In genomic region chr3:50617911-50618481, GRCh38 we compare ENCODE assay signal across 8 cellular contexts. TPM values are rescaled to one million over a fixed set of nuclear protein-coding genes. Genes with fewer than 3 reads are reported as not detected.
A peak's percentile ranks its signal among the peaks of the same experiment; 100 is the strongest.
DNase-seq lines count a peak whose midpoint lies in the region; ATAC-seq, FAIRE-seq and TF ChIP-seq lines count a peak whose summit lies in the region.

No MANE protein-coding gene starts in this region.

- CTCF ChIA-PET in CD4-positive, alpha-beta T cell (lab: Charles Lee): interaction anchor here (0.6 to 4.9 kb wide), 4 partner anchors 14 to 45 kb away, joined by 3 to 60 read pairs (median 6); no protein-coding TSS in a partner anchor
- CTCF ChIA-PET in Panc1 (lab: Charles Lee): no interaction called here
- CTCF ChIA-PET in endothelial cell of umbilical vein (lab: Charles Lee): interaction anchor here (2.1 to 3.7 kb wide), 6 partner anchors 10 to 754 kb away, joined by 6 to 65 read pairs (median 26); partner anchors contain the start of gene HEMK1

- intact Hi-C loops in CD4-positive, alpha-beta T cell (cut with DNase I, micrococcal nuclease): loop anchor here (2.0 to 10.0 kb wide), 12 partner anchors 57 to 1184 kb away; partner anchors contain the start of genes MANF (in 2 of the 2), DCAF1 (in 1 of the 2) and DOCK3 (in 1 of the 2)
- intact Hi-C loops in Panc1 (cut with micrococcal nuclease; ENCODE audit: unreplicated experiment) (loop anchor here (2.0 to 5.0 kb wide), 2 partner anchors 34 to 755 kb away; no protein-coding TSS in a partner anchor), endothelial cell of umbilical vein (cut with micrococcal nuclease) (loop anchor here (5.0 to 10.0 kb wide), 2 partner anchors 354 to 1057 kb away; partner anchors contain the start of gene TEX264)

- peaks cover 64% of the 10 kb centered on the region for H3K4me1 Mint-ChIP-seq in CD4-positive, alpha-beta T cell (ENCODE audit: low read depth)
- H3K4me1 Mint-ChIP-seq in neural crest cell: peaks cover 17% of the 10 kb centered on the region

- no peak for TF ChIP-seq POLR2A in endothelial cell of umbilical vein (IDR thresholded peaks at IDR 0.05; ENCODE audit: low read depth, low read length)

- H4K20me1 ChIP-seq in endothelial cell of umbilical vein (replicated peaks; ENCODE audit: control insufficient read depth, extremely low read depth, insufficient read depth, low read length): no peaks in the 10 kb centered on the region

- no peaks in the 10 kb centered on the region for H3K9me1 ChIP-seq in endothelial cell of umbilical vein (replicated peaks; ENCODE audit: control insufficient read depth, extremely low read depth, insufficient read depth, low read length)

- peak overlapping the region; percentile 73 for H3K27ac ChIP-seq in CD4-positive, alpha-beta T cell (ENCODE audit: low read depth, low read length)
- H3K27ac ChIP-seq in Panc1 (ENCODE audit: low read length): no peak overlapping the region
- no peak overlapping the region for H3K27ac ChIP-seq in endothelial cell of umbilical vein (ENCODE audit: insufficient read depth, low read depth, low read length)

- peak; percentile 48 for FAIRE-seq in endothelial cell of umbilical vein (lab: Jason Lieb, UNC)

- peak overlapping the region; percentile 92 for H2AFZ ChIP-seq in endothelial cell of umbilical vein (ENCODE audit: low read depth, low read length)

- no peaks in the 10 kb centered on the region for H3K27me3 ChIP-seq in CD4-positive, alpha-beta T cell (ENCODE audit: control insufficient read depth, insufficient read depth, low read length)
- H3K27me3 ChIP-seq in Panc1 (ENCODE audit: control insufficient read depth, insufficient read depth, low read length) (no peaks in the 10 kb centered on the region), endothelial cell of umbilical vein (ENCODE audit: control insufficient read depth in 2 of 2, insufficient read depth in 2 of 2, low read length in 2 of 2) (no peaks in the 10 kb centered on the region)

- peak overlapping the region; percentile 92 for H3K4me3 Mint-ChIP-seq in CD4-positive, alpha-beta T cell
- H3K4me3 Mint-ChIP-seq in neural crest cell: peak overlapping the region; percentile 78

- POLR2A ChIA-PET in CD4-positive, alpha-beta T cell (lab: Charles Lee): interaction anchor here (1.4 to 20.8 kb wide), 7 partner anchors 11 to 767 kb away, joined by 3 to 446 read pairs (median 10); partner anchors contain the start of genes C3orf18, CYB561D2, HEMK1 and MANF
- POLR2A ChIA-PET in Panc1 (lab: Charles Lee): no interaction called here
- POLR2A ChIA-PET in endothelial cell of umbilical vein (lab: Charles Lee): no interaction called here

- H3K4me2 ChIP-seq in endothelial cell of umbilical vein (ENCODE audit: insufficient read depth, low read length): peak overlapping the region; percentile 43

- H3K36me3 ChIP-seq in Panc1 (ENCODE audit: control insufficient read depth, insufficient read depth, low read length) (no peaks in the 10 kb centered on the region), endothelial cell of umbilical vein (ENCODE audit: control insufficient read depth in 2 of 2, extremely low read depth in 1 of 2, insufficient read depth in 2 of 2, low read length in 2 of 2) (no peaks in the 10 kb centered on the region)

- H3K9me3 Mint-ChIP-seq in CD4-positive, alpha-beta T cell: no peaks in the 10 kb centered on the region
- H3K9me3 Mint-ChIP-seq in neural crest cell: no peaks in the 10 kb centered on the region

- no TSS peak for BruUV-seq in Panc1 (replicated peaks; lab: Mats Ljungman, UMichigan)
- no TSS peak for BruUV-seq in endothelial cell of umbilical vein (replicated peaks; lab: Mats Ljungman, UMichigan)

- peaks cover 3% of the 10 kb centered on the region for H3K36me3 Mint-ChIP-seq in CD4-positive, alpha-beta T cell (ENCODE audit: low read depth)
- H3K36me3 Mint-ChIP-seq in neural crest cell (ENCODE audit: low read depth): no peaks in the 10 kb centered on the region

- H3K79me2 ChIP-seq in endothelial cell of umbilical vein (ENCODE audit: control insufficient read depth, insufficient read depth, low read length): no peaks in the 10 kb centered on the region

- no peaks in the 10 kb centered on the region for H3K27me3 Mint-ChIP-seq in CD4-positive, alpha-beta T cell
- no peaks in the 10 kb centered on the region for H3K27me3 Mint-ChIP-seq in neural crest cell (ENCODE audit: low read depth)

- no peak for TF ChIP-seq CTCF in CD4-positive, alpha-beta T cell (IDR thresholded peaks at IDR 0.05)
- TF ChIP-seq CTCF in Panc1 (IDR thresholded peaks at IDR 0.05): no peak
- no peak for TF ChIP-seq CTCF in endothelial cell of umbilical vein (IDR thresholded peaks at IDR 0.05; ENCODE audit: extremely low read depth in 1 of 2, insufficient read depth in 1 of 2, low read depth in 1 of 2, low read length in 2 of 2)
- TF ChIP-seq CTCF in neural crest cell (conservative IDR thresholded peaks at IDR 0.05): no peak

- no peak overlapping the region for H3K9ac ChIP-seq in endothelial cell of umbilical vein (replicated peaks; ENCODE audit: extremely low read depth, insufficient read depth, low read length)

- H3K27ac Mint-ChIP-seq in CD4-positive, alpha-beta T cell: peak overlapping the region; percentile 84
- no peak overlapping the region for H3K27ac Mint-ChIP-seq in neural crest cell (ENCODE audit: unreplicated experiment)

- ATAC-seq in CD4-positive, alpha-beta T cell (ENCODE audit: poor library complexity): no peak
- ATAC-seq in Panc1: no peak

- dilution Hi-C loops in endothelial cell of umbilical vein (cut with MboI; ENCODE audit: extremely low pct_ligation_motif_present, low sequenced_read_pairs): no loop called here

- H3K4me3 ChIP-seq in Panc1 (ENCODE audit: low read depth in 2 of 2, low read length in 2 of 2) (peak overlapping the region; percentile 59 to 75), endothelial cell of umbilical vein (replicated peaks in 1 of 3; ENCODE audit: insufficient read depth in 1 of 3, low read depth in 1 of 3, low read length in 3 of 3) (peak overlapping the region in 2 of 3 experiments; percentile 55 to 83)

- no peaks in the 10 kb centered on the region; the same call in 1 of the 2 replicates for H3K4me1 ChIP-seq in Panc1 (ENCODE audit: control insufficient read depth, insufficient read depth, low read length)
- peaks cover 15% of the 10 kb centered on the region for H3K4me1 ChIP-seq in endothelial cell of umbilical vein (ENCODE audit: control insufficient read depth, extremely low read depth, insufficient read depth, low read length)

- no peak for DNase-seq in CD4-positive, alpha-beta T cell
- DNase-seq in Panc1 (ENCODE audit: low read depth, low spot score) (no peak), endothelial cell of umbilical vein (ENCODE audit: low read depth, low spot score) (no peak), neural crest cell (ENCODE audit: low read depth, low spot score) (no peak), cerebellar cortex (ENCODE audit: low spot score) (no peak), NOMO-1 (lab: John Stamatoyannopoulos, UW; ENCODE audit: unreplicated experiment in 2 of 2) (no peak), SHP77 treated with DMSO at 0.1 percent for 48 hours (lab: John Stamatoyannopoulos, UW) (no peak), anterior cingulate cortex (lab: John Stamatoyannopoulos, UW) (no peak)

- in situ Hi-C loops in Panc1 (cut with HindIII; ENCODE audit: low pct_unique_long_range_greater_than_20kb, low sequenced_read_pairs): no loop called here

- no peaks in the 10 kb centered on the region for H3K9me3 ChIP-seq in CD4-positive, alpha-beta T cell (ENCODE audit: control insufficient read depth, low read length)
- H3K9me3 ChIP-seq in Panc1 (ENCODE audit: control insufficient read depth, insufficient read depth, low read depth, low read length) (no peaks in the 10 kb centered on the region), endothelial cell of umbilical vein (replicated peaks; ENCODE audit: control insufficient read depth, insufficient read depth, low read length) (no peaks in the 10 kb centered on the region)

RNA-seq across cellular contexts. Expression of gene MAPKAPK3, which starts 1.0 kb away (rescaled TPM):
- 10 to 100 TPM; 16.4 to 16.6 TPM for total RNA-seq in CD4-positive, alpha-beta T cell
- total RNA-seq in Panc1 (2021; ENCODE audit: unreplicated experiment): 14.8 TPM
- 15.1 TPM for polyA plus RNA-seq in Panc1 (2012; ENCODE audit: insufficient read length)
- 18.5 and 21.3 TPM in 2 replicates for total RNA-seq in endothelial cell of umbilical vein
- 30.5 and 33.2 TPM in 2 replicates for polyA plus RNA-seq in endothelial cell of umbilical vein
- polyA plus RNA-seq in endothelial cell of umbilical vein (2011; cell fraction: cytosol; rRNA removed): 23.6 and 24.2 TPM in 2 replicates
- polyA plus RNA-seq in endothelial cell of umbilical vein (2011; cell fraction: nucleus; rRNA removed): 16.2 and 19.2 TPM in 2 replicates
- 19.3 and 22.6 TPM in 2 replicates for polyA plus RNA-seq in endothelial cell of umbilical vein (2012)
- 29.2 TPM in 2 replicates for polyA minus RNA-seq in endothelial cell of umbilical vein
- polyA minus RNA-seq in endothelial cell of umbilical vein (2011; cell fraction: cytosol; rRNA and poly(A)+ RNA removed): 29.8 TPM
- polyA minus RNA-seq in endothelial cell of umbilical vein (2011; cell fraction: nucleus; rRNA and poly(A)+ RNA removed): 7.6 and 8.9 TPM in 2 replicates
- 37.0 and 38.8 TPM in 2 replicates for total RNA-seq in neural crest cell

RNA-seq across cellular contexts. Expression of gene CISH, which starts 6.4 kb away (rescaled TPM):
- total RNA-seq in CD4-positive, alpha-beta T cell: 1 to 10 TPM; 3.5 to 3.7 TPM
- 0.57 TPM for total RNA-seq in Panc1 (2021; ENCODE audit: unreplicated experiment)
- polyA plus RNA-seq in Panc1 (2012; ENCODE audit: insufficient read length): 0.35 TPM
- 2.2 and 2.5 TPM in 2 replicates for total RNA-seq in endothelial cell of umbilical vein
- 4.1 and 5.8 TPM in 2 replicates for polyA plus RNA-seq in endothelial cell of umbilical vein
- polyA plus RNA-seq in endothelial cell of umbilical vein (2011; cell fraction: cytosol; rRNA removed): 2.4 and 2.9 TPM in 2 replicates
- 2.1 and 3.5 TPM in 2 replicates for polyA plus RNA-seq in endothelial cell of umbilical vein (2011; cell fraction: nucleus; rRNA removed)
- 1.6 and 2.1 TPM in 2 replicates for polyA plus RNA-seq in endothelial cell of umbilical vein (2012)
- polyA minus RNA-seq in endothelial cell of umbilical vein: 4.7 and 6.0 TPM in 2 replicates
- polyA minus RNA-seq in endothelial cell of umbilical vein (2011; cell fraction: cytosol; rRNA and poly(A)+ RNA removed): 1.4 TPM
- 1.8 and 2.0 TPM in 2 replicates for polyA minus RNA-seq in endothelial cell of umbilical vein (2011; cell fraction: nucleus; rRNA and poly(A)+ RNA removed)
- total RNA-seq in neural crest cell: 8.1 and 8.6 TPM in 2 replicates

RNA-seq across cellular contexts. Expression of gene HEMK1, which starts 48.7 kb away (rescaled TPM):
- total RNA-seq in CD4-positive, alpha-beta T cell: 10 to 100 TPM; 12.4 to 14.6 TPM
- total RNA-seq in Panc1 (2021; ENCODE audit: unreplicated experiment) (12.1 TPM), endothelial cell of umbilical vein (12.0 and 15.2 TPM in 2 replicates), neural crest cell (22.8 and 22.9 TPM in 2 replicates)
- polyA plus RNA-seq in Panc1 (2012; ENCODE audit: insufficient read length): 12.5 TPM
- polyA plus RNA-seq in endothelial cell of umbilical vein: 14.2 and 15.9 TPM in 2 replicates
- polyA plus RNA-seq in endothelial cell of umbilical vein (2011; cell fraction: cytosol; rRNA removed): 10.9 and 11.8 TPM in 2 replicates
- polyA plus RNA-seq in endothelial cell of umbilical vein (2011; cell fraction: nucleus; rRNA removed): 43.3 and 45.6 TPM in 2 replicates
- 9.4 and 11.9 TPM in 2 replicates for polyA plus RNA-seq in endothelial cell of umbilical vein (2012)
- 10.5 and 11.2 TPM in 2 replicates for polyA minus RNA-seq in endothelial cell of umbilical vein
- 3.8 TPM for polyA minus RNA-seq in endothelial cell of umbilical vein (2011; cell fraction: cytosol; rRNA and poly(A)+ RNA removed)
- polyA minus RNA-seq in endothelial cell of umbilical vein (2011; cell fraction: nucleus; rRNA and poly(A)+ RNA removed): 10.7 and 14.8 TPM in 2 replicates

RNA-seq across cellular contexts. Expression of gene C3orf18, which starts 50.4 kb away (rescaled TPM):
- total RNA-seq in CD4-positive, alpha-beta T cell: 1 to 10 TPM; 3.9 to 5.2 TPM
- total RNA-seq in Panc1 (2021; ENCODE audit: unreplicated experiment) (5.0 TPM), endothelial cell of umbilical vein (1.7 and 2.6 TPM in 2 replicates), neural crest cell (12.7 and 13.1 TPM in 2 replicates)
- 9.5 TPM for polyA plus RNA-seq in Panc1 (2012; ENCODE audit: insufficient read length)
- 2.7 and 2.9 TPM in 2 replicates for polyA plus RNA-seq in endothelial cell of umbilical vein
- polyA plus RNA-seq in endothelial cell of umbilical vein (2011; cell fraction: cytosol; rRNA removed): 1.9 and 2.2 TPM in 2 replicates
- 4.2 and 5.2 TPM in 2 replicates for polyA plus RNA-seq in endothelial cell of umbilical vein (2011; cell fraction: nucleus; rRNA removed)
- polyA plus RNA-seq in endothelial cell of umbilical vein (2012): 2.3 and 2.4 TPM in 2 replicates
- 2.2 and 2.3 TPM in 2 replicates for polyA minus RNA-seq in endothelial cell of umbilical vein
- 0.92 TPM for polyA minus RNA-seq in endothelial cell of umbilical vein (2011; cell fraction: cytosol; rRNA and poly(A)+ RNA removed)
- 0.77 and 1.5 TPM in 2 replicates for polyA minus RNA-seq in endothelial cell of umbilical vein (2011; cell fraction: nucleus; rRNA and poly(A)+ RNA removed)

RNA-seq across cellular contexts. Expression of gene DOCK3, which starts 56.7 kb away (rescaled TPM):
- 1 to 10 TPM in 1 of 2 experiments, under 1 TPM in 1; 0.93 to 1.1 TPM for total RNA-seq in CD4-positive, alpha-beta T cell
- total RNA-seq in Panc1 (2021; ENCODE audit: unreplicated experiment): 0.21 TPM
- 0.04 TPM for polyA plus RNA-seq in Panc1 (2012; ENCODE audit: insufficient read length)
- total RNA-seq in endothelial cell of umbilical vein: 0.13 and 0.16 TPM in 2 replicates
- 0.08 TPM in 2 replicates for polyA plus RNA-seq in endothelial cell of umbilical vein
- polyA plus RNA-seq in endothelial cell of umbilical vein (2011; cell fraction: cytosol; rRNA removed): 0.05 and 0.07 TPM in 2 replicates
- 0.27 and 0.32 TPM in 2 replicates for polyA plus RNA-seq in endothelial cell of umbilical vein (2011; cell fraction: nucleus; rRNA removed)
- 0.10 and 0.20 TPM in 2 replicates for polyA plus RNA-seq in endothelial cell of umbilical vein (2012)
- polyA minus RNA-seq in endothelial cell of umbilical vein: 0.36 TPM in 2 replicates
- polyA minus RNA-seq in endothelial cell of umbilical vein (2011; cell fraction: cytosol; rRNA and poly(A)+ RNA removed): 0.20 TPM
- 0.24 TPM in 2 replicates for polyA minus RNA-seq in endothelial cell of umbilical vein (2011; cell fraction: nucleus; rRNA and poly(A)+ RNA removed)
- 5.0 and 5.4 TPM in 2 replicates for total RNA-seq in neural crest cell
